Comparison of ENCODE assay signal across 8 cellular contexts in genomic region chr15:34584321-34584668, GRCh38. TPM values are rescaled to one million over a fixed set of nuclear protein-coding genes. Genes with fewer than 3 reads are reported as not detected.
DNase-seq lines count a peak whose midpoint lies in the region; ATAC-seq, FAIRE-seq and TF ChIP-seq lines count a peak whose summit lies in the region.

No MANE protein-coding gene starts in this region.

- H3K4me3 Mint-ChIP-seq in activated CD8-positive, alpha-beta memory T cell treated with anti-CD3 and anti-CD28 coated beads, Interleukin-2, amount 10 ng/mL, durations not matched to agents 7 days and 5 days: peak overlapping the region; percentile 82
- peak overlapping the region; percentile 89 for H3K4me3 Mint-ChIP-seq in activated T-helper 1 cell treated with anti-CD3 and anti-CD28 coated beads, Interleukin-12 subunit alpha, Interleukin-12 subunit beta, Interleukin-2, Interleukin-4 antibody, amounts not matched to agents 30 ng/mL and 10 ng/mL and 1 ng/mL, durations not matched to agents 14 hours and 24 hours and 36 hours

- no peaks in the 10 kb centered on the region for H3K27me3 ChIP-seq in thoracic aorta (replicated peaks; ENCODE audit: insufficient read depth)

- peaks cover 3% of the 10 kb centered on the region for H3K36me3 Mint-ChIP-seq in activated CD8-positive, alpha-beta memory T cell treated with anti-CD3 and anti-CD28 coated beads, Interleukin-2, amount 10 ng/mL, durations not matched to agents 7 days and 5 days
- peaks cover 9% of the 10 kb centered on the region for H3K36me3 Mint-ChIP-seq in activated T-helper 1 cell treated with anti-CD3 and anti-CD28 coated beads, Interleukin-12 subunit alpha, Interleukin-12 subunit beta, Interleukin-2, Interleukin-4 antibody, amounts not matched to agents 30 ng/mL and 10 ng/mL and 1 ng/mL, durations not matched to agents 14 hours and 24 hours and 36 hours (ENCODE audit: low read depth)

- peaks cover 17 to 39% of the 10 kb centered on the region in 2 donors for H3K4me1 ChIP-seq in thoracic aorta (ENCODE audit: control insufficient read depth in 1 of 2, low read depth in 2 of 2)

- CTCF ChIA-PET in activated CD8-positive, alpha-beta memory T cell treated with anti-CD3 and anti-CD28 coated beads, Interleukin-2, amount 10 ng/mL, durations not matched to agents 7 days and 5 days (lab: Charles Lee): interaction anchor here (1.5 to 2.6 kb wide), 2 partner anchors 147 to 217 kb away, joined by 4 to 9 read pairs; partner anchors contain the start of genes GOLGA8A and LPCAT4

- no peaks in the 10 kb centered on the region for H3K9me3 ChIP-seq in thoracic aorta

- ATAC-seq in activated CD8-positive, alpha-beta memory T cell treated with anti-CD3 and anti-CD28 coated beads, Interleukin-2, amount 10 ng/mL, durations not matched to agents 7 days and 5 days: no peak
- ATAC-seq in thoracic aorta (ENCODE audit: insufficient number of reproducible peaks, low FRiP score, low read depth): no peak

- peak overlapping the region; percentile 97 for H3K4me3 ChIP-seq in thoracic aorta

- no peak for FAIRE-seq in D721Med (lab: Jason Lieb, UNC)

- no peak overlapping the region for H3K27ac ChIP-seq in thoracic aorta

- intact Hi-C loops in activated T-helper 1 cell treated with anti-CD3 and anti-CD28 coated beads, Interleukin-12 subunit alpha, Interleukin-12 subunit beta, Interleukin-2, Interleukin-4 antibody, amounts not matched to agents 30 ng/mL and 10 ng/mL and 1 ng/mL, durations not matched to agents 14 hours and 24 hours and 36 hours (cut with micrococcal nuclease): loop anchor here (1.0 to 10.0 kb wide), 4 partner anchors 146 to 519 kb away; partner anchors contain the start of genes EMC7 and PGBD4

- no peaks in the 10 kb centered on the region for H3K36me3 ChIP-seq in thoracic aorta

- DNase-seq in activated CD8-positive, alpha-beta memory T cell treated with anti-CD3 and anti-CD28 coated beads, Interleukin-2, amount 10 ng/mL, durations not matched to agents 7 days and 5 days: no peak
- DNase-seq in activated CD8-positive, alpha-beta memory T cell treated with anti-CD3 and anti-CD28 coated beads, Interleukin-2, amount 50 U/mL, for 4 hours: no peak
- no peak for DNase-seq in activated T-helper 1 cell treated with anti-CD3 and anti-CD28 coated beads, Interleukin-12 subunit alpha, Interleukin-12 subunit beta, Interleukin-2, Interleukin-4 antibody, amounts not matched to agents 30 ng/mL and 10 ng/mL and 1 ng/mL, durations not matched to agents 14 hours and 24 hours and 36 hours (ENCODE audit: low spot score)
- DNase-seq in left kidney (ENCODE audit: low read depth, low spot score) (peak; percentile 46), thoracic aorta (ENCODE audit: low spot score) (no peak), D721Med (ENCODE audit: insufficient read length, low spot score) (no peak), NCI-H2081 treated with DMSO at 0.1 percent for 48 hours (lab: John Stamatoyannopoulos, UW) (no peak), HK-2 (ENCODE audit: unreplicated experiment) (no peak)

- peaks cover 42% of the 10 kb centered on the region for H3K4me1 Mint-ChIP-seq in activated CD8-positive, alpha-beta memory T cell treated with anti-CD3 and anti-CD28 coated beads, Interleukin-2, amount 10 ng/mL, durations not matched to agents 7 days and 5 days
- H3K4me1 Mint-ChIP-seq in activated T-helper 1 cell treated with anti-CD3 and anti-CD28 coated beads, Interleukin-12 subunit alpha, Interleukin-12 subunit beta, Interleukin-2, Interleukin-4 antibody, amounts not matched to agents 30 ng/mL and 10 ng/mL and 1 ng/mL, durations not matched to agents 14 hours and 24 hours and 36 hours (ENCODE audit: low read depth): peaks cover 36% of the 10 kb centered on the region

- TF ChIP-seq CTCF in thoracic aorta (IDR thresholded peaks at IDR 0.05): no peak
- no peak for TF ChIP-seq CTCF in D721Med (IDR thresholded peaks at IDR 0.05; ENCODE audit: insufficient read depth, missing control alignments)

- H3K9me3 Mint-ChIP-seq in activated CD8-positive, alpha-beta memory T cell treated with anti-CD3 and anti-CD28 coated beads, Interleukin-2, amount 10 ng/mL, durations not matched to agents 7 days and 5 days (ENCODE audit: low read depth): no peaks in the 10 kb centered on the region
- H3K9me3 Mint-ChIP-seq in activated T-helper 1 cell treated with anti-CD3 and anti-CD28 coated beads, Interleukin-12 subunit alpha, Interleukin-12 subunit beta, Interleukin-2, Interleukin-4 antibody, amounts not matched to agents 30 ng/mL and 10 ng/mL and 1 ng/mL, durations not matched to agents 14 hours and 24 hours and 36 hours: no peaks in the 10 kb centered on the region

- H3K27ac Mint-ChIP-seq in activated CD8-positive, alpha-beta memory T cell treated with anti-CD3 and anti-CD28 coated beads, Interleukin-2, amount 10 ng/mL, durations not matched to agents 7 days and 5 days: peak overlapping the region; percentile 89
- H3K27ac Mint-ChIP-seq in activated T-helper 1 cell treated with anti-CD3 and anti-CD28 coated beads, Interleukin-12 subunit alpha, Interleukin-12 subunit beta, Interleukin-2, Interleukin-4 antibody, amounts not matched to agents 30 ng/mL and 10 ng/mL and 1 ng/mL, durations not matched to agents 14 hours and 24 hours and 36 hours: peak overlapping the region; percentile 71

- peaks cover 4% of the 10 kb centered on the region for H3K27me3 Mint-ChIP-seq in activated CD8-positive, alpha-beta memory T cell treated with anti-CD3 and anti-CD28 coated beads, Interleukin-2, amount 10 ng/mL, durations not matched to agents 7 days and 5 days
- peaks cover 21% of the 10 kb centered on the region for H3K27me3 Mint-ChIP-seq in activated T-helper 1 cell treated with anti-CD3 and anti-CD28 coated beads, Interleukin-12 subunit alpha, Interleukin-12 subunit beta, Interleukin-2, Interleukin-4 antibody, amounts not matched to agents 30 ng/mL and 10 ng/mL and 1 ng/mL, durations not matched to agents 14 hours and 24 hours and 36 hours (ENCODE audit: insufficient read depth)

RNA-seq across cellular contexts. Expression of gene GOLGA8B, which starts 0.8 kb away (rescaled TPM):
- 100 to 1,000 TPM; 278 to 372 TPM for total RNA-seq in activated CD8-positive, alpha-beta memory T cell treated with anti-CD3 and anti-CD28 coated beads, Interleukin-2, amount 10 ng/mL, durations not matched to agents 7 days and 5 days
- total RNA-seq in activated T-helper 1 cell treated with anti-CD3 and anti-CD28 coated beads, Interleukin-12 subunit alpha, Interleukin-12 subunit beta, Interleukin-2, Interleukin-4 antibody, amounts not matched to agents 30 ng/mL and 10 ng/mL and 1 ng/mL, durations not matched to agents 14 hours and 24 hours and 36 hours: 228 and 239 TPM in 2 replicates
- 100 to 1,000 TPM; 146 to 184 TPM for total RNA-seq in thoracic aorta
